8 cellular contexts compared by ENCODE assay signal in genomic region chr20:38152175-38153010, GRCh38. TPM values are rescaled to one million over a fixed set of nuclear protein-coding genes. Genes with fewer than 3 reads are reported as not detected.
DNase-seq lines count a peak whose midpoint lies in the region; ATAC-seq and TF ChIP-seq lines count a peak whose summit lies in the region.

No MANE protein-coding gene starts in this region.

- no peak overlapping the region for H3K4me3 Mint-ChIP-seq in MCF 10A (ENCODE audit: unreplicated experiment)
- H3K4me3 Mint-ChIP-seq in activated T-cell treated with anti-CD3 and anti-CD28 coated beads, Interleukin-2, amount 50 U/mL, for 4 hours, result peak overlapping the region; percentile 43

- H3K4me1 Mint-ChIP-seq in MCF 10A (ENCODE audit: insufficient read depth, unreplicated experiment), result peaks cover 24% of the 10 kb centered on the region
- H3K4me1 Mint-ChIP-seq in activated T-cell treated with anti-CD3 and anti-CD28 coated beads, Interleukin-2, amount 50 U/mL, for 4 hours (ENCODE audit: low read depth), result peaks cover 9% of the 10 kb centered on the region

- DNase-seq in MCF 10A (ENCODE audit: unreplicated experiment) (peak; percentile 85), mammary epithelial cell (no peak), LNCaP clone FGC (ENCODE audit: low read depth) (peak; percentile 25), left cardiac atrium (peak; percentile 96), gastrocnemius medialis (peak; percentile 38 to 42), globus pallidus (ENCODE audit: low spot score) (no peak), superior temporal gyrus (ENCODE audit: extremely low spot score) (no peak)
- no peak for DNase-seq in activated T-cell treated with anti-CD3 and anti-CD28 coated beads, Interleukin-2, amount 50 U/mL, for 4 hours

- POLR2A ChIA-PET in MCF 10A (lab: Yijun Ruan, JAX), result interaction anchor here (0.6 to 1.7 kb wide), 3 partner anchors 9 to 29 kb away, joined by 4 to 11 read pairs (median 7); no protein-coding TSS in a partner anchor

- H3K9me3 Mint-ChIP-seq in MCF 10A (ENCODE audit: unreplicated experiment), result no peaks in the 10 kb centered on the region
- no peaks in the 10 kb centered on the region for H3K9me3 Mint-ChIP-seq in activated T-cell treated with anti-CD3 and anti-CD28 coated beads, Interleukin-2, amount 50 U/mL, for 4 hours

- no peak overlapping the region for H3K4me3 ChIP-seq in mammary epithelial cell (replicated peaks in 1 of 3; ENCODE audit: insufficient read depth in 1 of 3, low read depth in 2 of 3, low read length in 3 of 3)
- no peak overlapping the region for H3K4me3 ChIP-seq in LNCaP clone FGC (ENCODE audit: low read depth, low read length)
- peak overlapping the region in 1 of 4 donors; percentile 14 for H3K4me3 ChIP-seq in gastrocnemius medialis

- H2AFZ ChIP-seq in mammary epithelial cell (ENCODE audit: low read depth, low read length), result no peak overlapping the region

- H3K27me3 ChIP-seq in mammary epithelial cell (ENCODE audit: insufficient read depth, low read length) (no peaks in the 10 kb centered on the region), gastrocnemius medialis (no peaks in the 10 kb centered on the region)

- no peaks in the 10 kb centered on the region for H3K36me3 Mint-ChIP-seq in MCF 10A (ENCODE audit: insufficient read depth, unreplicated experiment)
- H3K36me3 Mint-ChIP-seq in activated T-cell treated with anti-CD3 and anti-CD28 coated beads, Interleukin-2, amount 50 U/mL, for 4 hours (ENCODE audit: insufficient read depth), result no peaks in the 10 kb centered on the region

- H3K27ac ChIP-seq in mammary epithelial cell (ENCODE audit: insufficient read depth, low read depth, low read length) (no peak overlapping the region), gastrocnemius medialis (peak overlapping the region; percentile 50 to 84 (median 69))

- peak; percentile 70 to 77 for ATAC-seq in activated T-cell treated with anti-CD3 and anti-CD28 coated beads, Interleukin-2, amount 50 U/mL, for 4 hours
- ATAC-seq in left cardiac atrium (peak; percentile 70 to 78), gastrocnemius medialis (peak; percentile 25 to 35)

- peak overlapping the region; percentile 35 for H3K27ac Mint-ChIP-seq in MCF 10A (ENCODE audit: low read depth, unreplicated experiment)

- no peaks in the 10 kb centered on the region for H3K79me2 ChIP-seq in mammary epithelial cell (ENCODE audit: insufficient read depth, low read length)

- BruUV-seq in MCF 10A (replicated peaks; lab: Mats Ljungman, UMichigan) (no TSS peak), mammary epithelial cell (replicated peaks; lab: Mats Ljungman, UMichigan) (no TSS peak)

- H3K4me1 ChIP-seq in mammary epithelial cell (ENCODE audit: insufficient read depth, low read length), result peaks cover 8% of the 10 kb centered on the region
- H3K4me1 ChIP-seq in gastrocnemius medialis, result peaks cover 20 to 26% of the 10 kb centered on the region in 2 donors

- no peaks in the 10 kb centered on the region for H4K20me1 ChIP-seq in mammary epithelial cell (ENCODE audit: insufficient read depth, low read length)

- in situ Hi-C loops in mammary epithelial cell (cut with MboI; ENCODE audit: low sequenced_read_pairs in 2 of 2), result no loop called here
- in situ Hi-C loops in gastrocnemius medialis (cut with MboI; ENCODE audit: low sequenced_read_pairs in 4 of 4), result no loop called here

- H3K9me3 ChIP-seq in mammary epithelial cell (replicated peaks; ENCODE audit: insufficient read depth, low read length) (no peaks in the 10 kb centered on the region), gastrocnemius medialis (no peaks in the 10 kb centered on the region)

- dilution Hi-C loops in mammary epithelial cell (cut with HindIII; ENCODE audit: low sequenced_read_pairs), result no loop called here

- TF ChIP-seq POLR2A in gastrocnemius medialis (IDR thresholded peaks at IDR 0.05), result no peak

- TF ChIP-seq CTCF in MCF 10A (IDR thresholded peaks at IDR 0.05; ENCODE audit: unreplicated experiment), result no peak
- TF ChIP-seq CTCF in mammary epithelial cell (conservative IDR thresholded peaks at IDR 0.05 in 1 of 2, IDR thresholded peaks at IDR 0.05 in 1 of 2; ENCODE audit: extremely low read depth in 1 of 2, insufficient read depth in 1 of 2, low read depth in 1 of 2, low read length in 2 of 2), result no peak
- TF ChIP-seq CTCF in LNCaP clone FGC (IDR thresholded peaks at IDR 0.05; ENCODE audit: control insufficient read depth, extremely low read depth, insufficient read depth), result no peak
- TF ChIP-seq CTCF in gastrocnemius medialis (IDR thresholded peaks at IDR 0.05 in 4 of 5, conservative IDR thresholded peaks at IDR 0.05 in 1 of 5), result no peak

- H3K4me2 ChIP-seq in mammary epithelial cell (ENCODE audit: insufficient read depth, low read depth, low read length), result no peak overlapping the region

- no peak overlapping the region for H3K9ac ChIP-seq in mammary epithelial cell (ENCODE audit: insufficient read depth, low read length)

- H3K27me3 Mint-ChIP-seq in MCF 10A (ENCODE audit: insufficient read depth, unreplicated experiment), result no peaks in the 10 kb centered on the region
- H3K27me3 Mint-ChIP-seq in activated T-cell treated with anti-CD3 and anti-CD28 coated beads, Interleukin-2, amount 50 U/mL, for 4 hours (ENCODE audit: low read depth), result peaks cover 9% of the 10 kb centered on the region

- no peaks in the 10 kb centered on the region for H3K36me3 ChIP-seq in mammary epithelial cell (ENCODE audit: insufficient read depth, low read length)
- H3K36me3 ChIP-seq in gastrocnemius medialis, result peaks cover 3 to 74% of the 10 kb centered on the region in 2 donors

- WGBS in mammary epithelial cell (ENCODE audit: low coverage, missing lambda C conversion rate), result 81% methylated on average over 20 of the region's 23 CpGs

- intact Hi-C loops in MCF 10A (cut with micrococcal nuclease), result no loop called here
- intact Hi-C loops in mammary epithelial cell (cut with micrococcal nuclease), result no loop called here
- intact Hi-C loops in left cardiac atrium (cut with DNase I), result no loop called here
- intact Hi-C loops in gastrocnemius medialis (cut with DNase I; ENCODE audit: low total_unique reads), result no loop called here

- CTCF ChIA-PET in MCF 10A (lab: Yijun Ruan, JAX), result interaction anchor here (0.6 to 3.3 kb wide), 8 partner anchors 11 to 78 kb away, joined by 3 to 21 read pairs (median 4); no protein-coding TSS in a partner anchor
- CTCF ChIA-PET in mammary epithelial cell (lab: Charles Lee; ENCODE audit: low non-redundant PET), result no interaction called here

RNA-seq across cellular contexts. Expression of gene TGM2, which starts 12.7 kb away (rescaled TPM):
- 0.76 and 1.5 TPM in 2 replicates for total RNA-seq in MCF 10A (2022)
- 100 to 1,000 TPM in 1 of 2 donors, 10 to 100 TPM in 1; 53.4 to 252 TPM for total RNA-seq in mammary epithelial cell
- polyA plus RNA-seq in mammary epithelial cell, result 98.1 TPM
- 98.9 TPM for polyA minus RNA-seq in mammary epithelial cell
- under 1 TPM; 0.52 to 0.71 (median 0.63) TPM for total RNA-seq in activated T-cell treated with anti-CD3 and anti-CD28 coated beads, Interleukin-2, amount 50 U/mL, for 4 hours
- 100 to 1,000 TPM; 383 to 695 TPM for total RNA-seq in left cardiac atrium
- 100 to 1,000 TPM in 1 of 4 donors, 10 to 100 TPM in 3; 12.8 to 152 (median 58.4) TPM for total RNA-seq in gastrocnemius medialis

Comparison
In these comparisons a context has a peak if more than half of its experiments do, and no peak if none do; other contexts are left out.
1. DNase-seq: peak in MCF 10A (single experiment), LNCaP clone FGC (single experiment), left cardiac atrium (single experiment) and gastrocnemius medialis (2 of 2); none in mammary epithelial cell (single experiment), activated T-cell treated with anti-CD3 and anti-CD28 coated beads, Interleukin-2, amount 50 U/mL, for 4 hours (single experiment), globus pallidus (single experiment) and superior temporal gyrus (single experiment).
2. Peak in every context shown above with its lines, with median percentiles within 50 percentile points of each other: ATAC-seq.